In the genomic region with DNA sequence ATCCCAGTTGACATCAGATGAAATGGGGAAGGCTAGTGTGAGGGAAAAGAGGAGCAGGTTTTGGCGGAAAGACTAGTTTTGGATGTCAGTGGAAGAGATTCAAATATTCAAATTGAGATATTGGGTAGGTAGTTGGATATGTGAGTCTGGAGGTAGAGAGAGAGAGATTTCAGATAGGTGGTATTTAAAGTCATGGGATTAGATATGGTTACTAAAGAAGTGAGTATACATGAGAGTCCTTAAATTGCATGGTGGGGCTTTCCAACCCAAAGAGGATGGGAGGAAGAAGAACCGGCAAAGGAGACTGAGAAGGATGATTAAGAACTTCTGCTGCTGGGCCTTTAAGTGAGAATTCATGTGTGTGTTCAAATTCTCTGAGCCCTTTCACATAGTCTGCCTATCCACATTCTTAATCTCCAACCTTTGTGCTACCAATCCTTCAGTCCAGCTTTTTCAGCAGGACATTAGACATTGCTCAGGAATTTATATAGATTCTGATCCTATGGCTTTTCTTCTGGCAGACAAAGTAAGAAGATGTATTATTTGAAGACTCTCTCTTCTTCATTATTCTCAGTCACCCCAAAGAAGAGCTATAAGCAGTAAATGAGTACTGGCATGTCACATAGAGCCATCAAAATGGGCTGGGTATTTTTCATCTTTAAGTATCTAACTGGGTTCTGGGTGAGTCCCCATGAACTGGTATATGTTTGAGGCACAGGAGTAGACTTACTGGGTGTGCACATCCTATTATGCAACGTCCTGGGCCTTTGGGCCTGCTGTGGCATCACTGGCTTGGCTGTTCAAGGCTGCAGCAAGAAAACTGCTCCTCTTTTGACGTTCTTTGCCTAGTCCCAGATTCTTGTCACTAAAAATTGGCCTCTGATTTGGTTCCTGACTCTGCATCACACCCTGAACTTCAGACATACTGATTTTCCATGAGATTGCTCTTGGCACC, we compare ENCODE assay signal across 18 cellular contexts. TPM values are rescaled to one million over a fixed set of nuclear protein-coding genes. Genes with fewer than 3 reads are reported as not detected.
A peak's percentile ranks its signal among the peaks of the same experiment; 100 is the strongest.
DNase-seq lines count a peak whose midpoint lies in the region; ATAC-seq and TF ChIP-seq lines count a peak whose summit lies in the region.
"Had no signal": no experiment of that assay in that cellular context is flagged by ENCODE, and none has a peak within 500 bp of the region (broad histone marks: within the 10 kb centered on the region; RNA-seq: fewer than 3 reads in every experiment).

No MANE protein-coding gene starts in this region.

- TF ChIP-seq POLR2A in right lobe of liver (IDR thresholded peaks at IDR 0.05) = no peak

- no peak overlapping the region for H3K27ac ChIP-seq in Panc1 (ENCODE audit: low read length)
- H3K27ac ChIP-seq in right lobe of liver = no peak overlapping the region
- H3K27ac ChIP-seq: C4-2B, foreskin keratinocyte had no signal

- peak; percentile 44 for ATAC-seq in GM18858 (IDR thresholded peaks at IDR 0.05; ENCODE audit: unreplicated experiment)
- peak; percentile 51 for ATAC-seq in HG02623 (IDR thresholded peaks at IDR 0.05; ENCODE audit: unreplicated experiment)
- peak; percentile 60; the same call in 1 of the 2 replicates for ATAC-seq in Panc1
- ATAC-seq in right lobe of liver = peak in 3 of 4 donors; percentile 31 to 47 (median 44)
- ATAC-seq: foreskin keratinocyte had no signal

- 60% methylated on average over 4 of the region's 4 CpGs for WGBS in right lobe of liver (ENCODE audit: insufficient coverage, low coverage, low lambda C conversion rate, missing lambda C conversion rate)

- no peaks in the 10 kb centered on the region for H3K36me3 ChIP-seq in Panc1 (ENCODE audit: control insufficient read depth, insufficient read depth, low read length)
- no peaks in the 10 kb centered on the region for H3K36me3 ChIP-seq in right lobe of liver
- H3K36me3 ChIP-seq in Caco-2 (ENCODE audit: control insufficient read depth, insufficient read depth, low read length) = no peaks in the 10 kb centered on the region

- H3K27ac Mint-ChIP-seq in type B pancreatic cell (no peak overlapping the region), Caco-2 (ENCODE audit: unreplicated experiment) (no peak overlapping the region)
- H3K27ac Mint-ChIP-seq: activated B cell treated with CpG ODN at 0.5 μM for 24 hours had no signal

- TF ChIP-seq CTCF in Panc1 (IDR thresholded peaks at IDR 0.05) (no peak), right lobe of liver (IDR thresholded peaks at IDR 0.05) (no peak), type B pancreatic cell (conservative IDR thresholded peaks at IDR 0.05) (no peak), Caco-2 (IDR thresholded peaks at IDR 0.05; ENCODE audit: insufficient read depth in 1 of 2, low read depth in 1 of 2, low read length in 1 of 2, severe bottlenecking in 1 of 2, unreplicated experiment in 1 of 2) (no peak)

- H3K27me3 Mint-ChIP-seq in type B pancreatic cell (no peaks in the 10 kb centered on the region), Caco-2 (ENCODE audit: insufficient read depth, unreplicated experiment) (no peaks in the 10 kb centered on the region)
- H3K27me3 Mint-ChIP-seq: activated B cell treated with CpG ODN at 0.5 μM for 24 hours had no signal

- POLR2A ChIA-PET in Panc1 (lab: Charles Lee) = no interaction called here
- POLR2A ChIA-PET in Caco-2 (lab: Charles Lee) = no interaction called here

- H3K4me3 Mint-ChIP-seq in type B pancreatic cell (no peak overlapping the region), Caco-2 (ENCODE audit: unreplicated experiment) (no peak overlapping the region)
- H3K4me3 Mint-ChIP-seq: activated B cell treated with CpG ODN at 0.5 μM for 24 hours had no signal

- H3K27me3 ChIP-seq in Panc1 (ENCODE audit: control insufficient read depth, insufficient read depth, low read length) (no peaks in the 10 kb centered on the region), right lobe of liver (no peaks in the 10 kb centered on the region), Caco-2 (replicated peaks; ENCODE audit: control insufficient read depth, insufficient read depth, low read length) (no peaks in the 10 kb centered on the region)
- H3K27me3 ChIP-seq: foreskin keratinocyte had no signal

- H3K9me3 Mint-ChIP-seq in type B pancreatic cell (peaks cover 4% of the 10 kb centered on the region), Caco-2 (ENCODE audit: unreplicated experiment) (peaks cover 18% of the 10 kb centered on the region)
- H3K9me3 Mint-ChIP-seq: activated B cell treated with CpG ODN at 0.5 μM for 24 hours had no signal

- intact Hi-C loops in Panc1 (cut with micrococcal nuclease; ENCODE audit: unreplicated experiment) (loop anchor here (1.0 to 5.0 kb wide), 3 partner anchors 55 to 400 kb away; no protein-coding TSS in a partner anchor), right lobe of liver (cut with DNase I) (loop anchor here in 1 of 2 donors (10.0 kb wide), 1 partner anchor 128 kb away; no protein-coding TSS in a partner anchor), Caco-2 (cut with micrococcal nuclease; ENCODE audit: unreplicated experiment) (no loop called here)

- no peaks in the 10 kb centered on the region for H3K9me3 ChIP-seq in Panc1 (ENCODE audit: control insufficient read depth, insufficient read depth, low read depth, low read length)
- no peaks in the 10 kb centered on the region for H3K9me3 ChIP-seq in right lobe of liver
- 0 out of 2 replicates have a peak, but pooled peaks cover 4% of the 10 kb centered on the region for H3K9me3 ChIP-seq in Caco-2

- DNase-seq in Panc1 (ENCODE audit: low read depth, low spot score) = no peak
- DNase-seq in right lobe of liver = no peak
- no peak for DNase-seq in type B pancreatic cell (ENCODE audit: extremely low spot score, unreplicated experiment)
- no peak for DNase-seq in GDM1 (lab: John Stamatoyannopoulos, UW)
- DNase-seq in Caco-2 = no peak
- DNase-seq in DMS114 treated with DMSO at 0.1 percent for 48 hours (lab: John Stamatoyannopoulos, UW; ENCODE audit: unreplicated experiment) = no peak
- DNase-seq: activated B cell treated with CpG ODN at 0.5 μM for 24 hours; activated naive CD4-positive, alpha-beta T cell treated with anti-CD3 and anti-CD28 coated beads, Interleukin-2, amount 50 U/mL, for 16 hours; DMS79; effector CD8-positive, alpha-beta T cell; foreskin keratinocyte; NCI-H1694; NCI-H446 treated with DMSO at 0.1 percent for 48 hours; OCI-M1; posterior cingulate gyrus had no signal

- H3K4me1 ChIP-seq in Panc1 (ENCODE audit: control insufficient read depth, insufficient read depth, low read length) = no peaks in the 10 kb centered on the region; the same call in 1 of the 2 replicates
- no peaks in the 10 kb centered on the region for H3K4me1 ChIP-seq in right lobe of liver
- H3K4me1 ChIP-seq in Caco-2 = no peaks in the 10 kb centered on the region
- H3K4me1 ChIP-seq: foreskin keratinocyte had no signal

- in situ Hi-C loops in Panc1 (cut with HindIII; ENCODE audit: low pct_unique_long_range_greater_than_20kb, low sequenced_read_pairs) = no loop called here

- H3K4me1 Mint-ChIP-seq in type B pancreatic cell (ENCODE audit: unreplicated experiment) (peaks cover 5% of the 10 kb centered on the region), Caco-2 (ENCODE audit: low read depth, unreplicated experiment) (no peaks in the 10 kb centered on the region)
- H3K4me1 Mint-ChIP-seq: activated B cell treated with CpG ODN at 0.5 μM for 24 hours had no signal

- H3K4me3 ChIP-seq in Panc1 (ENCODE audit: low read depth in 2 of 2, low read length in 2 of 2) (no peak overlapping the region), right lobe of liver (no peak overlapping the region), Caco-2 (ENCODE audit: low read depth, low read length) (no peak overlapping the region)

- BruUV-seq in Panc1 (replicated peaks; lab: Mats Ljungman, UMichigan) (no TSS peak), Caco-2 (replicated peaks; lab: Mats Ljungman, UMichigan) (no TSS peak)

- CTCF ChIA-PET in Panc1 (lab: Charles Lee) = interaction anchor here (0.7 kb wide), 1 partner anchor 132 kb away, joined by 4 read pairs; no protein-coding TSS in a partner anchor
- CTCF ChIA-PET in Caco-2 (lab: Charles Lee) = no interaction called here

- H3K36me3 Mint-ChIP-seq in type B pancreatic cell (no peaks in the 10 kb centered on the region), Caco-2 (ENCODE audit: insufficient read depth, unreplicated experiment) (peaks cover 9% of the 10 kb centered on the region)

RNA-seq across cellular contexts. Expression of a gene that starts 33.6 kb away (rescaled TPM):
- total RNA-seq in Panc1 (2021; ENCODE audit: unreplicated experiment) (19.6 TPM), right lobe of liver (10 to 100 TPM; 17.4 to 29.9 (median 22.4) TPM), type B pancreatic cell (ENCODE audit: low replicate concordance) (18.2 and 25.0 TPM in 2 replicates), Caco-2 (2022) (38.2 and 41.6 TPM in 2 replicates)
- 14.3 TPM for polyA plus RNA-seq in Panc1 (2012; ENCODE audit: insufficient read length)
